Comparison of ENCODE assay signal across 15 cellular contexts in the genomic region with DNA sequence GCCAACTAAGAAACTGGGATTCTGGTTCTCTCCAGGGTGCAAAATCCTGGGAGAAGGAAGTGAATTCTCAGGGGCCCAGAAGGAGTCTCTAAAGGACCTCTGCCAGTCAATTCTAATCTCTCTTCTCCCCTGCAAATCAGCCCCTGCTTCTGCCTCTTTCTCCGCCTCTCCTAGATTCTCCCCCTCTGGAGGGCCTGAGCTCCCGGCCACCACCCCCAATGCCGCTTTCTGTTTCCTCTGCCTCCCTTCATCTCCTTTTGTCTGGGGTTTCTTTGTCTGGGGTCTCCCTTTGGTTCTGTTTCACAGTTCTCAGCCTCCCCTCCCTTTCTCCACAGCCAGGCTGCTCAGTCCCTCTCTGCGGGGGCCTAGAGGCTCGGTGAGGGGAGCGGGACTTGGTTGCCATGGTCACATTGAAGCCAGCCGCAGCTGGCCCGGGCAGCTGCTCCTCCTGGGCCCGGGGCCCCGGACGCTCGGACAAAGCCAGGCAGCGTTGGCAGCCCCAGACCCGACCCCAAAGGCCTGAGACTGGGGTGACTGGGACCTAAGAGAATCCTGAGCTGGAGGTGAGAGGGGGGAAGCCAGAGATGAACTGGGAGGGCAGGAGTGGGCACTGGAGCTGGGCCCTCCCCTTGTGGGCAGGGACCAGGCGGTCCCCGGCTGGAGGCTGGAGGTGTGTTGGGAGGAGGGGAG. TPM values are rescaled to one million over a fixed set of nuclear protein-coding genes. Genes with fewer than 3 reads are reported as not detected.
A peak's percentile ranks its signal among the peaks of the same experiment; 100 is the strongest.
DNase-seq lines count a peak whose midpoint lies in the region; ATAC-seq, FAIRE-seq and TF ChIP-seq lines count a peak whose summit lies in the region.
"Had no signal": no experiment of that assay in that cellular context is flagged by ENCODE, and none has a peak within 500 bp of the region (broad histone marks: within the 10 kb centered on the region; RNA-seq: fewer than 3 reads in every experiment).

No MANE protein-coding gene starts in this region.

- DNase-seq in SK-N-MC (ENCODE audit: low read depth, low spot score) (no peak), kidney (peak; percentile 75), skeletal muscle cell (ENCODE audit: low read depth) (no peak), SKM-1 (lab: John Stamatoyannopoulos, UW; ENCODE audit: unreplicated experiment) (no peak)
- DNase-seq: activated naive CD4-positive, alpha-beta T cell; EL; left ventricle myocardium superior; NK-92 treated with Interleukin-12 subunit alpha and Interleukin-12 subunit beta, amount 100 ng/mL, for 24 hours; stimulated activated CD4-positive, alpha-beta T cell treated with anti-CD3 and anti-CD28 coated beads, Interleukin-15, amount 100 ng/mL, for 24 hours had no signal

- no peaks in the 10 kb centered on the region for H3K36me3 ChIP-seq in HEK293 (ENCODE audit: control insufficient read depth in 2 of 2, insufficient read depth in 1 of 2, low read length in 2 of 2)
- no peaks in the 10 kb centered on the region for H3K36me3 ChIP-seq in SK-N-MC (ENCODE audit: insufficient read depth, low read length)
- H3K36me3 ChIP-seq in kidney (ENCODE audit: control insufficient read depth in 1 of 2, insufficient read depth in 2 of 2, low read length in 2 of 2) = no peaks in the 10 kb centered on the region

- no peaks in the 10 kb centered on the region for H3K9me3 ChIP-seq in HEK293 (ENCODE audit: control insufficient read depth, insufficient read depth, low read depth, low read length)
- no peaks in the 10 kb centered on the region for H3K9me3 ChIP-seq in SK-N-MC (ENCODE audit: low read depth, low read length)
- H3K9me3 ChIP-seq in kidney (ENCODE audit: control insufficient read depth in 1 of 2, low read length in 2 of 2) = no peaks in the 10 kb centered on the region

- intact Hi-C loops in kidney (cut with DNase I) = loop anchor here (10.0 kb wide), 1 partner anchor 146 kb away; no protein-coding TSS in a partner anchor

- H3K27ac ChIP-seq in HEK293 (ENCODE audit: extremely low read depth, low read depth, low read length) (no peak overlapping the region), SK-N-MC (peak overlapping the region; percentile 13; the same call in 1 of the 2 replicates), kidney (ENCODE audit: low read depth in 2 of 2, low read length in 2 of 2) (peak overlapping the region; percentile 94 to 97)

- H3K4me1 ChIP-seq in HEK293 (ENCODE audit: control insufficient read depth, insufficient read depth, low read length) = peaks cover 15% of the 10 kb centered on the region
- peaks cover 18 to 33% of the 10 kb centered on the region in 2 donors for H3K4me1 ChIP-seq in kidney (ENCODE audit: control insufficient read depth in 1 of 2, insufficient read depth in 1 of 2, low read depth in 1 of 2, low read length in 2 of 2)

- POLR2A ChIA-PET in HEK293 (lab: Yijun Ruan, JAX) = no interaction called here

- no peak for TF ChIP-seq CTCF in HEK293 (tag by site-specific recombination; IDR thresholded peaks at IDR 0.05)
- TF ChIP-seq CTCF in kidney (IDR thresholded peaks at IDR 0.05; ENCODE audit: borderline replicate concordance, extremely low read depth, insufficient read depth) = no peak

- no peak for ATAC-seq in HG02610 (IDR thresholded peaks at IDR 0.05; ENCODE audit: unreplicated experiment)
- ATAC-seq in HG03196 (IDR thresholded peaks at IDR 0.05; ENCODE audit: unreplicated experiment) = no peak
- ATAC-seq: left ventricle myocardium superior had no signal

- FAIRE-seq in kidney (lab: Jason Lieb, UNC) = no peak
- FAIRE-seq: endometrium, HTR-8/SVneo had no signal

- CTCF ChIA-PET in HEK293 (lab: Yijun Ruan, JAX) = interaction anchor here (0.6 to 14.8 kb wide), 10 partner anchors 32 to 313 kb away, joined by 3 to 332 read pairs (median 4); no protein-coding TSS in a partner anchor

- H3K9ac ChIP-seq in SK-N-MC (ENCODE audit: insufficient read length) (no peak overlapping the region), kidney (ENCODE audit: low read length in 2 of 2) (peak overlapping the region in 1 of 2 donors; percentile 20)

- H3K4me3 ChIP-seq in HEK293 (ENCODE audit: low read depth, low read length) = no peak overlapping the region
- no peak overlapping the region for H3K4me3 ChIP-seq in SK-N-MC
- H3K4me3 ChIP-seq in kidney (ENCODE audit: low read length in 2 of 2) = peak overlapping the region; percentile 30 to 69
- peak overlapping the region; percentile 34 for H3K4me3 ChIP-seq in skeletal muscle cell (ENCODE audit: low read depth, low read length)

TF ChIP-seq in HEK293, 187 proteins besides CTCF, POLR2A, EP300 and RAD21 (continues in another document):
- TF ChIP-seq, protein P1, sequence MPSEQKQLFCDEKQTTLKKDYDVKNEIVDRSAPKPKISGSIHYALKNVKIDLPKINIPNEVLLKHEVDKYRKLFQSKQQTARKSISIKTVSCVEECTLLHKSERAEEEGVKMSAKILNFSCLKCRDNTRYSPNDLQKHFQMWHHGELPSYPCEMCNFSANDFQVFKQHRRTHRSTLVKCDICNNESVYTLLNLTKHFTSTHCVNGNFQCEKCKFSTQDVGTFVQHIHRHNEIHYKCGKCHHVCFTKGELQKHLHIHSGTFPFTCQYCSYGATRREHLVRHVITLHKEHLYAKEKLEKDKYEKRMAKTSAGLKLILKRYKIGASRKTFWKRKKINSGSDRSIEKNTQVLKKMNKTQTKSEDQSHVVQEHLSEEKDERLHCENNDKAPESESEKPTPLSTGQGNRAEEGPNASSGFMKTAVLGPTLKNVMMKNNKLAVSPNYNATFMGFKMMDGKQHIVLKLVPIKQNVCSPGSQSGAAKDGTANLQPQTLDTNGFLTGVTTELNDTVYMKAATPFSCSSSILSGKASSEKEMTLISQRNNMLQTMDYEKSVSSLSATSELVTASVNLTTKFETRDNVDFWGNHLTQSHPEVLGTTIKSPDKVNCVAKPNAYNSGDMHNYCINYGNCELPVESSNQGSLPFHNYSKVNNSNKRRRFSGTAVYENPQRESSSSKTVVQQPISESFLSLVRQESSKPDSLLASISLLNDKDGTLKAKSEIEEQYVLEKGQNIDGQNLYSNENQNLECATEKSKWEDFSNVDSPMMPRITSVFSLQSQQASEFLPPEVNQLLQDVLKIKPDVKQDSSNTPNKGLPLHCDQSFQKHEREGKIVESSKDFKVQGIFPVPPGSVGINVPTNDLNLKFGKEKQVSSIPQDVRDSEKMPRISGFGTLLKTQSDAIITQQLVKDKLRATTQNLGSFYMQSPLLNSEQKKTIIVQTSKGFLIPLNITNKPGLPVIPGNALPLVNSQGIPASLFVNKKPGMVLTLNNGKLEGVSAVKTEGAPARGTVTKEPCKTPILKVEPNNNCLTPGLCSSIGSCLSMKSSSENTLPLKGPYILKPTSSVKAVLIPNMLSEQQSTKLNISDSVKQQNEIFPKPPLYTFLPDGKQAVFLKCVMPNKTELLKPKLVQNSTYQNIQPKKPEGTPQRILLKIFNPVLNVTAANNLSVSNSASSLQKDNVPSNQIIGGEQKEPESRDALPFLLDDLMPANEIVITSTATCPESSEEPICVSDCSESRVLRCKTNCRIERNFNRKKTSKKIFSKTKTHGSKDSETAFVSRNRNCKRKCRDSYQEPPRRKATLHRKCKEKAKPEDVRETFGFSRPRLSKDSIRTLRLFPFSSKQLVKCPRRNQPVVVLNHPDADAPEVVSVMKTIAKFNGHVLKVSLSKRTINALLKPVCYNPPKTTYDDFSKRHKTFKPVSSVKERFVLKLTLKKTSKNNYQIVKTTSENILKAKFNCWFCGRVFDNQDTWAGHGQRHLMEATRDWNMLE (tag by site-specific recombination; conservative IDR thresholded peaks at IDR 0.05; ENCODE audit: low read depth) = no peak
- TF ChIP-seq ZNF292 (tag by site-specific recombination; IDR thresholded peaks at IDR 0.05; ENCODE audit: borderline replicate concordance, low read depth) (no peak), ZIC2 (tag by site-specific recombination; IDR thresholded peaks at IDR 0.05) (no peak)
- TF ChIP-seq, protein P2, sequence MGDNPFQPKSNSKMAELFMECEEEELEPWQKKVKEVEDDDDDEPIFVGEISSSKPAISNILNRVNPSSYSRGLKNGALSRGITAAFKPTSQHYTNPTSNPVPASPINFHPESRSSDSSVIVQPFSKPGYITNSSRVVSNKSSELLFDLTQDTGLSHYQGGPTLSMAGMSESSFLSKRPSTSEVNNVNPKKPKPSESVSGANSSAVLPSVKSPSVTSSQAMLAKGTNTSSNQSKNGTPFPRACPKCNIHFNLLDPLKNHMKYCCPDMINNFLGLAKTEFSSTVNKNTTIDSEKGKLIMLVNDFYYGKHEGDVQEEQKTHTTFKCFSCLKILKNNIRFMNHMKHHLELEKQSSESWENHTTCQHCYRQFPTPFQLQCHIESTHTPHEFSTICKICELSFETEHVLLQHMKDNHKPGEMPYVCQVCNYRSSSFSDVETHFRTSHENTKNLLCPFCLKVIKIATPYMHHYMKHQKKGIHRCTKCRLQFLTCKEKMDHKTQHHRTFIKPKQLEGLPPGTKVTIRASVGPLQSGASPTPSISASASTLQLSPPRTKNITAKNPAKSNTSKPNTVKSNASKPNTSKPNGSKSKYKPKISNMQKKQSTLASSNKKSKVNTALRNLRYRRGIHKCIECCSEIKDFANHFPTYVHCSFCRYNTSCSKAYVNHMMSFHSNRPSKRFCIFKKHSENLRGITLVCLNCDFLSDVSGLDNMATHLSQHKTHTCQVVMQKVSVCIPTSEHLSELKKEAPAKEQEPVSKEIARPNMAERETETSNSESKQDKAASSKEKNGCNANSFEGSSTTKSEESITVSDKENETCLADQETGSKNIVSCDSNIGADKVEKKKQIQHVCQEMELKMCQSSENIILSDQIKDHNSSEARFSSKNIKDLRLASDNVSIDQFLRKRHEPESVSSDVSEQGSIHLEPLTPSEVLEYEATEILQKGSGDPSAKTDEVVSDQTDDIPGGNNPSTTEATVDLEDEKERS (tag by site-specific recombination; IDR thresholded peaks at IDR 0.05) = no peak
- TF ChIP-seq, protein P3, sequence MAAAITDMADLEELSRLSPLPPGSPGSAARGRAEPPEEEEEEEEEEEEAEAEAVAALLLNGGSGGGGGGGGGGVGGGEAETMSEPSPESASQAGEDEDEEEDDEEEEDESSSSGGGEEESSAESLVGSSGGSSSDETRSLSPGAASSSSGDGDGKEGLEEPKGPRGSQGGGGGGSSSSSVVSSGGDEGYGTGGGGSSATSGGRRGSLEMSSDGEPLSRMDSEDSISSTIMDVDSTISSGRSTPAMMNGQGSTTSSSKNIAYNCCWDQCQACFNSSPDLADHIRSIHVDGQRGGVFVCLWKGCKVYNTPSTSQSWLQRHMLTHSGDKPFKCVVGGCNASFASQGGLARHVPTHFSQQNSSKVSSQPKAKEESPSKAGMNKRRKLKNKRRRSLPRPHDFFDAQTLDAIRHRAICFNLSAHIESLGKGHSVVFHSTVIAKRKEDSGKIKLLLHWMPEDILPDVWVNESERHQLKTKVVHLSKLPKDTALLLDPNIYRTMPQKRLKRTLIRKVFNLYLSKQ (tag by site-specific recombination; IDR thresholded peaks at IDR 0.05; ENCODE audit: borderline replicate concordance) = no peak

RNA-seq across cellular contexts. Expression of a gene that starts 3.6 kb away (rescaled TPM):
- total RNA-seq in kidney = 362 TPM
- 95.8 TPM for polyA plus RNA-seq in kidney (ENCODE audit: insufficient read depth, low read depth, low replicate concordance)

RNA-seq across cellular contexts. Expression of a gene that starts 27.3 kb away (rescaled TPM):
- 39.3 TPM for total RNA-seq in kidney
- 20.9 TPM for polyA plus RNA-seq in kidney (ENCODE audit: insufficient read depth, low read depth, low replicate concordance)

RNA-seq across cellular contexts. Expression of a gene that starts 33.3 kb away (rescaled TPM):
- 34.5 TPM for total RNA-seq in kidney
- polyA plus RNA-seq in kidney (ENCODE audit: insufficient read depth, low read depth, low replicate concordance) = 30.4 TPM

RNA-seq across cellular contexts. Expression of a gene that starts 51.3 kb away (rescaled TPM):
- 30.5 TPM for total RNA-seq in kidney
- 7.4 TPM for polyA plus RNA-seq in kidney (ENCODE audit: insufficient read depth, low read depth, low replicate concordance)
- total RNA-seq: left ventricle myocardium superior, subcutaneous adipose tissue had no signal

Comparison
In these comparisons a context has a peak if more than half of its experiments do, and no peak if none do; other contexts are left out.
1. H3K4me3 ChIP-seq: peak in kidney (2 of 2) and skeletal muscle cell (single experiment); none in HEK293 (single experiment) and SK-N-MC (single experiment).